ENCODE assay signal across 22 cellular contexts in genomic region chrX:10750581-10750980, GRCh38.
"Had no signal": no experiment of that assay in that cellular context is flagged by ENCODE, and none has a peak within 500 bp of the region (broad histone marks: within the 10 kb centered on the region; RNA-seq: fewer than 3 reads in every experiment).

No MANE protein-coding gene starts in this region.

- DNase-seq: KBM-7, MM.1S, NCI-H1092 treated with DMSO at 0.1 percent for 48 hours, NCI-H1436, NCI-H187, NCI-H2029, NCI-H2081 treated with DMSO at 0.1 percent for 48 hours, NCI-H2171, NCI-H226, NCI-H446, NCI-H510A, NCI-H524 treated with DMSO at 0.1 percent for 48 hours, NCI-H69, NCI-H774, Right ventricle myocardium superior, RPMI8226, SIG-M5, SK-N-SH, SW 1271, T-cell had no signal

- H3K4me3 ChIP-seq: SJSA1 had no signal

- H3K4me1 Mint-ChIP-seq: T-cell had no signal

- H3K4me3 Mint-ChIP-seq: T-cell had no signal

- H3K27ac Mint-ChIP-seq: T-cell had no signal

- H3K36me3 Mint-ChIP-seq: T-cell had no signal

- ATAC-seq: T-cell had no signal

- H3K27me3 ChIP-seq: SJSA1 had no signal

- H3K36me3 ChIP-seq: SJSA1 had no signal

- H3K27ac ChIP-seq: HL-60, SJSA1 had no signal
